ENCODE assay signal across 1 cellular context in genomic region chr10:3556191-3557017, GRCh38.
TF ChIP-seq lines count a peak whose summit lies in the region.

No MANE protein-coding gene starts in this region.

TF ChIP-seq in HEK293, 187 proteins besides CTCF, POLR2A, EP300 and RAD21 (continued from another document):
- TF ChIP-seq ZNF518A (tag by site-specific recombination; conservative IDR thresholded peaks at IDR 0.05; ENCODE audit: low read depth) (peak; percentile 50; the same call in 1 of the 2 replicates), ZNF629 (tag by site-specific recombination; IDR thresholded peaks at IDR 0.05) (peak; percentile 95), ATF2 (tag by site-specific recombination; IDR thresholded peaks at IDR 0.05; ENCODE audit: low read depth) (peak; percentile 27; the same call in 1 of the 2 replicates), SETDB1 (IDR thresholded peaks at IDR 0.05; ENCODE audit: insufficient read length, low read length) (peak; percentile 97), ZNF639 (tag by site-specific recombination; IDR thresholded peaks at IDR 0.05) (peak; percentile 55; the same call in 1 of the 2 replicates), PATZ1 (tag by site-specific recombination; IDR thresholded peaks at IDR 0.05) (0 out of 2 replicates have a peak, but pooled peaks have one; percentile 22), IKZF3 (tag by site-specific recombination; IDR thresholded peaks at IDR 0.05) (peak; percentile 58; the same call in 1 of the 2 replicates), ZBTB10 (tag by site-specific recombination; IDR thresholded peaks at IDR 0.05) (0 out of 2 replicates have a peak, but pooled peaks have one; percentile 20), ZNF513 (tag by site-specific recombination; IDR thresholded peaks at IDR 0.05) (peak; percentile 25; the same call in 1 of the 2 replicates)
